ENCODE assay signal across 18 cellular contexts in the genomic region with DNA sequence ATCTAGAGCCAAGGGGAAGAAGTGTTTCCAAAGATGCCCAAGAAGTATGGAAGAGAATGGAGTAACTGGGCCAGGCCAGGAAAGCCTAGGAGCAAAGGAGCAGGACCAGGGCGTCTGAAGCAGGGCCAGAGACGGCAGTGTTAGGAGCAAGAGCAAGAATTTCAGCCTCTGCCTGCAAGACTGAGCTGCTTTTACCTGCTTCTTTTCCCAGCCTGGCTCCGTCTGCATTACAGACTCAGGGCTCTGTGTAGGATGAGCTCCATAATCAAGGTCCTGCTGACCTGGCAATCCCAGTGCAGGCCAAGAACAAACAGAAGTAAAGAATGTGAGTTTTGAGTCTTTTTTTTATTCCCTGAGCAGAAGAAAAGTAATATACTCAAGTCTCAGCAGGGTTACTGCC. TPM values are rescaled to one million over a fixed set of nuclear protein-coding genes. Genes with fewer than 3 reads are reported as not detected.
DNase-seq lines count a peak whose midpoint lies in the region; ATAC-seq and TF ChIP-seq lines count a peak whose summit lies in the region.
"Had no signal": no experiment of that assay in that cellular context is flagged by ENCODE, and none has a peak within 500 bp of the region (broad histone marks: within the 10 kb centered on the region; RNA-seq: fewer than 3 reads in every experiment).

No MANE protein-coding gene starts in this region.

- no peak overlapping the region for H3K4me3 ChIP-seq in esophagus squamous epithelium
- no peak overlapping the region for H3K4me3 ChIP-seq in trophoblast cell (ENCODE audit: low read depth, low read length)
- no peak overlapping the region for H3K4me3 ChIP-seq in transverse colon
- H3K4me3 ChIP-seq: A549, GM23248 had no signal

- no peaks in the 10 kb centered on the region for H3K79me1 ChIP-seq in trophoblast cell (ENCODE audit: low read length)

- CTCF ChIA-PET in WTC11 (lab: Charles Lee) = interaction anchor here (1.3 to 6.2 kb wide), 4 partner anchors 9 to 55 kb away, joined by 6 to 49 read pairs (median 28); a partner anchor contains a TSS

- TF ChIP-seq EP300 in transverse colon (IDR thresholded peaks at IDR 0.05; ENCODE audit: low read depth) = no peak

- in situ Hi-C loops in transverse colon (cut with MboI; ENCODE audit: low pct_ligation_motif_present in 1 of 4, low pct_unique_long_range_greater_than_20kb in 1 of 4, low sequenced_read_pairs in 3 of 4) = no loop called here

- peaks cover 0 to 3% (median 0%) of the 10 kb centered on the region in 4 donors for H3K27me3 ChIP-seq in esophagus squamous epithelium
- no peaks in the 10 kb centered on the region for H3K27me3 ChIP-seq in trophoblast cell (ENCODE audit: insufficient read depth, low read length)
- H3K27me3 ChIP-seq in transverse colon = peaks cover 2% of the 10 kb centered on the region

- H3K4me1 ChIP-seq in esophagus squamous epithelium (peaks cover 13 to 59% (median 25%) of the 10 kb centered on the region in 3 donors), trophoblast cell (ENCODE audit: control insufficient read depth in 1 of 2, insufficient read depth in 2 of 2, low read length in 2 of 2) (peaks cover 2 to 8% of the 10 kb centered on the region in 2 experiments), transverse colon (peaks cover 0 to 13% (median 7%) of the 10 kb centered on the region in 4 donors)

- H4K91ac ChIP-seq in trophoblast cell (ENCODE audit: low read depth, low read length) = no peak overlapping the region

- POLR2A ChIA-PET in WTC11 (lab: Charles Lee) = no interaction called here

- H2AK5ac ChIP-seq in trophoblast cell (ENCODE audit: low read length) = no peak overlapping the region

- TF ChIP-seq POLR2A in esophagus squamous epithelium (IDR thresholded peaks at IDR 0.05) = no peak
- TF ChIP-seq POLR2A in transverse colon (IDR thresholded peaks at IDR 0.05) = no peak

- H3K14ac ChIP-seq in trophoblast cell (ENCODE audit: low read length) = no peak overlapping the region

- H4K8ac ChIP-seq in trophoblast cell (ENCODE audit: low read depth, low read length) = no peak overlapping the region

- peaks cover 15% of the 10 kb centered on the region for H3K4me1 Mint-ChIP-seq in WTC11

- no peak overlapping the region for H2BK12ac ChIP-seq in trophoblast cell (ENCODE audit: low read length)

- H3K79me2 ChIP-seq in trophoblast cell (ENCODE audit: control insufficient read depth, insufficient read depth, low read length, poor library complexity) = no peaks in the 10 kb centered on the region

- no peaks in the 10 kb centered on the region for H3K27me3 Mint-ChIP-seq in WTC11 (ENCODE audit: low read depth)

- H2BK5ac ChIP-seq in trophoblast cell (ENCODE audit: low read depth, low read length, poor library complexity) = no peak overlapping the region

- peak; percentile 60 for ATAC-seq in WTC11
- no peak for ATAC-seq in HG03342 (IDR thresholded peaks at IDR 0.05; ENCODE audit: unreplicated experiment)
- ATAC-seq: A549 had no signal

- intact Hi-C loops in esophagus squamous epithelium (cut with DNase I) (no loop called here), transverse colon (cut with DNase I; ENCODE audit: low total_unique reads) (no loop called here)

- no peak overlapping the region for H2BK120ac ChIP-seq in trophoblast cell (ENCODE audit: insufficient read depth, low read length, poor library complexity)

- H3K4ac ChIP-seq in trophoblast cell (ENCODE audit: low read depth, low read length) = no peak overlapping the region

- H3K27ac Mint-ChIP-seq in WTC11 = no peak overlapping the region

- peak; percentile 42 for DNase-seq in ELF-1 (ENCODE audit: low read depth, low spot score)
- no peak for DNase-seq in WTC11 (ENCODE audit: low spot score)
- no peak for DNase-seq in esophagus squamous epithelium (lab: John Stamatoyannopoulos, UW)
- DNase-seq in trophoblast cell = no peak
- no peak for DNase-seq in transverse colon
- DNase-seq in NCI-H2107 (lab: John Stamatoyannopoulos, UW) = no peak
- DNase-seq: C1 segment of cervical spinal cord, DMS 273 treated with DMSO at 0.1 percent for 48 hours, GM23248, KG1, NCI-H1092, NCI-H146, NCI-H2081, NCI-H510A, NCI-H774 had no signal

- TF ChIP-seq CTCF in WTC11 (IDR thresholded peaks at IDR 0.05) = no peak
- no peak for TF ChIP-seq CTCF in esophagus squamous epithelium (IDR thresholded peaks at IDR 0.05)
- TF ChIP-seq CTCF in transverse colon (IDR thresholded peaks at IDR 0.05) = no peak

- H3K23ac ChIP-seq in trophoblast cell (ENCODE audit: low read length) = no peak overlapping the region

- H3K27ac ChIP-seq in esophagus squamous epithelium (peak overlapping the region; percentile 30 to 74 (median 51)), trophoblast cell (ENCODE audit: low read depth, low read length) (peak overlapping the region; percentile 40), transverse colon (no peak overlapping the region)
- H3K27ac ChIP-seq: A549, GM23248 had no signal

- H3K18ac ChIP-seq in trophoblast cell (ENCODE audit: low read length) = no peak overlapping the region

- no peaks in the 10 kb centered on the region for H3K36me3 Mint-ChIP-seq in WTC11

- no peak overlapping the region for H3K4me3 Mint-ChIP-seq in WTC11

- no peak overlapping the region for H3K4me2 ChIP-seq in trophoblast cell (ENCODE audit: low read length)
- H3K4me2 ChIP-seq: A549 had no signal

- H3K36me3 ChIP-seq in esophagus squamous epithelium (no peaks in the 10 kb centered on the region), trophoblast cell (ENCODE audit: control insufficient read depth in 1 of 2, insufficient read depth in 2 of 2, low read length in 2 of 2) (no peaks in the 10 kb centered on the region), transverse colon (no peaks in the 10 kb centered on the region)

- no peak overlapping the region for H2AFZ ChIP-seq in trophoblast cell (ENCODE audit: insufficient read depth, low read length, poor library complexity)
- H2AFZ ChIP-seq: GM23248 had no signal

- 53 to 55% methylated on average over 3 of the region's 3 CpGs for WGBS in esophagus squamous epithelium, 2 donors
- WGBS in trophoblast cell (ENCODE audit: extremely low coverage, insufficient coverage, insufficient read length) = no CpG with 5 or more reads among the region's 3 CpGs
- whole genome bisulfite sequencing in transverse colon (ENCODE audit: low coverage in 1 of 2), 2 donors = 61 to 87% methylated on average over 2 to 3 of the region's 3 CpGs

- H3K9me3 ChIP-seq in esophagus squamous epithelium = no peaks in the 10 kb centered on the region
- no peaks in the 10 kb centered on the region for H3K9me3 ChIP-seq in trophoblast cell (ENCODE audit: insufficient read depth, low read depth, low read length)
- H3K9me3 ChIP-seq in transverse colon = no peaks in the 10 kb centered on the region
- H3K9me3 ChIP-seq: A549 had no signal

- H3K9me3 Mint-ChIP-seq in WTC11 = no peaks in the 10 kb centered on the region

- no peak overlapping the region for H3K9ac ChIP-seq in trophoblast cell (ENCODE audit: low read length)
- H3K9ac ChIP-seq: GM23248 had no signal

- no peak overlapping the region for H4K12ac ChIP-seq in trophoblast cell (ENCODE audit: low read depth, low read length)

TF ChIP-seq in WTC11, 78 proteins besides CTCF, POLR2A, EP300 and RAD21 (continues in another document):
- TF ChIP-seq ETV6 (CRISPR knock-in tag; IDR thresholded peaks at IDR 0.05) (no peak), ZBTB21 (CRISPR knock-in tag; IDR thresholded peaks at IDR 0.05; ENCODE audit: borderline replicate concordance) (no peak), TEAD4 (CRISPR knock-in tag; IDR thresholded peaks at IDR 0.05) (no peak), ESRRA (CRISPR knock-in tag; IDR thresholded peaks at IDR 0.05; ENCODE audit: borderline replicate concordance) (no peak), SMAD3 (CRISPR knock-in tag; IDR thresholded peaks at IDR 0.05; ENCODE audit: borderline replicate concordance) (no peak)
- TF ChIP-seq, protein P1, sequence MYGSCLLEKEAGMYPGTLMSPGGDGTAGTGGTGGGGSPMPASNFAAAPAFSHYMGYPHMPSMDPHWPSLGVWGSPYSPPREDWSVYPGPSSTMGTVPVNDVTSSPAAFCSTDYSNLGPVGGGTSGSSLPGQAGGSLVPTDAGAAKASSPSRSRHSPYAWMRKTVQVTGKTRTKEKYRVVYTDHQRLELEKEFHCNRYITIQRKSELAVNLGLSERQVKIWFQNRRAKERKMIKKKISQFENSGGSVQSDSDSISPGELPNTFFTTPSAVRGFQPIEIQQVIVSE (CRISPR knock-in tag; IDR thresholded peaks at IDR 0.05; ENCODE audit: borderline replicate concordance) = no peak
- TF ChIP-seq, protein P2, sequence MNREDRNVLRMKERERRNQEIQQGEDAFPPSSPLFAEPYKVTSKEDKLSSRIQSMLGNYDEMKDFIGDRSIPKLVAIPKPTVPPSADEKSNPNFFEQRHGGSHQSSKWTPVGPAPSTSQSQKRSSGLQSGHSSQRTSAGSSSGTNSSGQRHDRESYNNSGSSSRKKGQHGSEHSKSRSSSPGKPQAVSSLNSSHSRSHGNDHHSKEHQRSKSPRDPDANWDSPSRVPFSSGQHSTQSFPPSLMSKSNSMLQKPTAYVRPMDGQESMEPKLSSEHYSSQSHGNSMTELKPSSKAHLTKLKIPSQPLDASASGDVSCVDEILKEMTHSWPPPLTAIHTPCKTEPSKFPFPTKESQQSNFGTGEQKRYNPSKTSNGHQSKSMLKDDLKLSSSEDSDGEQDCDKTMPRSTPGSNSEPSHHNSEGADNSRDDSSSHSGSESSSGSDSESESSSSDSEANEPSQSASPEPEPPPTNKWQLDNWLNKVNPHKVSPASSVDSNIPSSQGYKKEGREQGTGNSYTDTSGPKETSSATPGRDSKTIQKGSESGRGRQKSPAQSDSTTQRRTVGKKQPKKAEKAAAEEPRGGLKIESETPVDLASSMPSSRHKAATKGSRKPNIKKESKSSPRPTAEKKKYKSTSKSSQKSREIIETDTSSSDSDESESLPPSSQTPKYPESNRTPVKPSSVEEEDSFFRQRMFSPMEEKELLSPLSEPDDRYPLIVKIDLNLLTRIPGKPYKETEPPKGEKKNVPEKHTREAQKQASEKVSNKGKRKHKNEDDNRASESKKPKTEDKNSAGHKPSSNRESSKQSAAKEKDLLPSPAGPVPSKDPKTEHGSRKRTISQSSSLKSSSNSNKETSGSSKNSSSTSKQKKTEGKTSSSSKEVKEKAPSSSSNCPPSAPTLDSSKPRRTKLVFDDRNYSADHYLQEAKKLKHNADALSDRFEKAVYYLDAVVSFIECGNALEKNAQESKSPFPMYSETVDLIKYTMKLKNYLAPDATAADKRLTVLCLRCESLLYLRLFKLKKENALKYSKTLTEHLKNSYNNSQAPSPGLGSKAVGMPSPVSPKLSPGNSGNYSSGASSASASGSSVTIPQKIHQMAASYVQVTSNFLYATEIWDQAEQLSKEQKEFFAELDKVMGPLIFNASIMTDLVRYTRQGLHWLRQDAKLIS (CRISPR knock-in tag; IDR thresholded peaks at IDR 0.05; ENCODE audit: borderline replicate concordance) = no peak

RNA-seq across cellular contexts. Expression of a gene that starts 10.1 kb away (rescaled TPM):
- 0.30 TPM in 1 of 3 replicates, not detected in the others for total RNA-seq in WTC11 (2021)
- total RNA-seq in esophagus squamous epithelium = 1 to 10 TPM in 3 of 4 donors, under 1 TPM in 1; 0.18 to 7.2 (median 2.0) TPM
- polyA plus RNA-seq in trophoblast cell (2013) = 0.06 and 0.07 TPM in 2 replicates
- total RNA-seq in transverse colon = not detected
- total RNA-seq: GM23248, M059J had no signal
- polyA plus RNA-seq: A549, GM23248 had no signal

RNA-seq across cellular contexts. Expression of a gene that starts 55.6 kb away (rescaled TPM):
- total RNA-seq in WTC11 (2021) = 1.8 to 3.8 TPM (median 3.6 TPM) in 3 replicates
- 1 to 10 TPM; 1.3 to 9.1 (median 4.6) TPM for total RNA-seq in esophagus squamous epithelium
- 2.4 and 2.5 TPM in 2 replicates for polyA plus RNA-seq in trophoblast cell (2013)
- total RNA-seq in transverse colon = 100 to 1,000 TPM in 1 of 4 donors, 10 to 100 TPM in 1, 1 to 10 TPM in 1, under 1 TPM in 1; 1.00 to 178 (median 17.6) TPM

Comparison
In these comparisons a context has a peak if more than half of its experiments do, and no peak if none do; other contexts are left out.
1. H3K27ac ChIP-seq: peak in esophagus squamous epithelium (4 of 4) and trophoblast cell (single experiment); none in transverse colon (0 of 4).